ENCODE assay signal across 8 cellular contexts in the genomic region with DNA sequence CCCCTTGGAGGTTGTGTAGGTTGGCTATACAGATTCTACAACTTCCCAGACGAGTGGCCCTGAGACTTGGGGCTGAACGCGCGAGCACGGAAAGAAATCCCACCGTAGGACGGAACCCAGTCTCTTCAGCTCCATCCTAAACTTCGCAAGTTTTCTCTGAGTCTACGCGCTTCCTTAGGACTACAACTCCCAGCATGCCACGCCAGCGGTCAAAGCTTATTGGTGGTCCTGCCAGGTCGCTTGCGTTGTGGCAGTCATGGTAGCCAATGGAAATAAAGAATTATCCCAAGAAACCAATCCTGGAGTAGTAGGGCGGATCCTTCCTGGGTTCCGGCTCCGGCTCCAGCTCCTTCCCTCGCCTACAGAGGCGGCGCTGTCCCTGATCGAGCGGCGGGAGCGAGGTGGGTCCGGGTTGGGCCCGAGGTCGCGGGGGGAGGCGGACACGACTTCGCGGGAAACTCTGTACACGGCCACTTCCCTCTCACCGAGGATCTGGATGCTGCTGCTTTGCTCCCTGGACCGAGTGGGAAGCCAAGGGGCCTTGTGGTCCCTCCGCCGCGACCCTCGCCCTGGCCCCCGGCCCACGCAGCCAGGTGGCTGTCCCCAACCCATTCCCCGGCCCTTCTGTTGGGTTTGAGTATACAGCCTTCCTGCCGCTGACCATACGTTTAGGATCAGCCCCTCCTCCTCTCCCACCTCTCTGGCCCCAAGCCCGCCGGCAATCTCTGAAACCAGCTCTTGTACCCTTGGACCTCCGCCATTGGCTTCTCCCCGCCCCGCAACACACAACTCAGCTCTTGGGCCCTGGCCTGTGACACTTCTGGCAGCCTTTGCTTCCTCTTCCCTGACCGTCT. TPM values are rescaled to one million over a fixed set of nuclear protein-coding genes. Genes with fewer than 3 reads are reported as not detected.
DNase-seq lines count a peak whose midpoint lies in the region; FAIRE-seq and TF ChIP-seq lines count a peak whose summit lies in the region.

A gene with protein sequence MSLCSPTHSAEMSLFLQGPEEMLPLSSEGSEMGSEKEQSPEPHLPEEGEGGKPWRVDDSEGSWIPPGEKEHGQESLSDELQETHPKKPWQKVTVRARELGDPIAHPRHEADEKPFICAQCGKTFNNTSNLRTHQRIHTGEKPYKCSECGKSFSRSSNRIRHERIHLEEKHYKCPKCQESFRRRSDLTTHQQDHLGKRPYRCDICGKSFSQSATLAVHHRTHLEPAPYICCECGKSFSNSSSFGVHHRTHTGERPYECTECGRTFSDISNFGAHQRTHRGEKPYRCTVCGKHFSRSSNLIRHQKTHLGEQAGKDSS (plus strand): TSS at position 357 of the 854 bp plus-strand sequence. CDS start 3,046 bp downstream, outside the sequence.

- H3F3A ChIP-seq in Loucy (ENCODE audit: low read depth), result no peaks in the 10 kb centered on the region

- no peaks in the 10 kb centered on the region for H3K9me3 ChIP-seq in Loucy (ENCODE audit: insufficient read depth, low read depth, low read length)
- H3K9me3 ChIP-seq in stomach smooth muscle (ENCODE audit: control insufficient read depth in 2 of 2, low read length in 2 of 2), result peaks cover 0 to 3% of the 10 kb centered on the region in 2 donors

- H3K36me3 Mint-ChIP-seq in neural crest cell (ENCODE audit: low read depth), result peaks cover 25% of the 10 kb centered on the region

- FAIRE-seq in G401.6 (lab: Jason Lieb, UNC), result peak; percentile 98

- H3K4me3 ChIP-seq in H7 (ENCODE audit: insufficient read depth, low read depth, low read length), result peak within 1 kb of the TSS; percentile 81
- H3K4me3 ChIP-seq in Loucy (ENCODE audit: low read length, poor library complexity, severe bottlenecking), result peak within 1 kb of the TSS; percentile 89
- peak within 1 kb of the TSS; percentile 82 to 86 for H3K4me3 ChIP-seq in foreskin fibroblast (ENCODE audit: low read depth in 1 of 2, low read length in 2 of 2)
- peak within 1 kb of the TSS; percentile 82 to 96 for H3K4me3 ChIP-seq in stomach smooth muscle (ENCODE audit: low read length in 2 of 2)

- TF ChIP-seq CTCF in Loucy (conservative IDR thresholded peaks at IDR 0.05; ENCODE audit: low read length) (peak; percentile 43), foreskin fibroblast (IDR thresholded peaks at IDR 0.05; ENCODE audit: low read depth, low read length) (peak; percentile 50), neural crest cell (conservative IDR thresholded peaks at IDR 0.05) (peak; percentile 54)

- peak within 1 kb of the TSS; percentile 89 for H3K4me2 ChIP-seq in Loucy (ENCODE audit: low read depth, low read length, poor library complexity, severe bottlenecking)

- H3K79me2 ChIP-seq in Loucy (ENCODE audit: insufficient read depth, low read length), result peaks cover 28% of the 10 kb centered on the region

- no peaks in the 10 kb centered on the region for H3K9me2 ChIP-seq in Loucy (replicated peaks; ENCODE audit: low read depth, low read length)

- H3K4me3 Mint-ChIP-seq in neural crest cell, result peak within 1 kb of the TSS; percentile 93

- H4K20me1 ChIP-seq in Loucy (ENCODE audit: insufficient read depth, low read length, poor library complexity, severe bottlenecking), result peaks cover 18% of the 10 kb centered on the region

- peak within 1 kb of the TSS; percentile 3 for H3K27ac Mint-ChIP-seq in neural crest cell (ENCODE audit: unreplicated experiment)

- peak within 1 kb of the TSS; percentile 99 for H2AFZ ChIP-seq in Loucy (ENCODE audit: low read length)

- H3K27me3 Mint-ChIP-seq in neural crest cell (ENCODE audit: low read depth), result no peaks in the 10 kb centered on the region

- H3K9ac ChIP-seq in Loucy (ENCODE audit: low read depth, low read length, poor library complexity, severe bottlenecking) (peak within 1 kb of the TSS; percentile 88), stomach smooth muscle (ENCODE audit: low read length in 2 of 2) (peak within 1 kb of the TSS; percentile 79 to 94)

- DNase-seq in H7, result peak; percentile 98
- peak; percentile 95 for DNase-seq in SHP77 treated with DMSO at 0.1 percent for 48 hours (lab: John Stamatoyannopoulos, UW)
- peak; percentile 55 for DNase-seq in activated gamma-delta T cell (lab: John Stamatoyannopoulos, UW)
- peak; percentile 95 to 98 for DNase-seq in foreskin fibroblast
- peak; percentile 80 for DNase-seq in neural crest cell (ENCODE audit: low read depth, low spot score)

- H3K9me3 Mint-ChIP-seq in neural crest cell, result peaks cover 3% of the 10 kb centered on the region

- H3K4me1 ChIP-seq in Loucy (ENCODE audit: insufficient read depth, low read length, poor library complexity, severe bottlenecking), result peaks cover 27% of the 10 kb centered on the region
- peaks cover 8% of the 10 kb centered on the region for H3K4me1 ChIP-seq in stomach smooth muscle (ENCODE audit: control insufficient read depth, insufficient read depth, low read length)

- H3K36me3 ChIP-seq in H7 (replicated peaks; ENCODE audit: control insufficient read depth, insufficient read depth, low read length) (peaks cover 10% of the 10 kb centered on the region), Loucy (ENCODE audit: insufficient read depth, low read length) (no peaks in the 10 kb centered on the region; the same call in 1 of the 2 replicates), stomach smooth muscle (ENCODE audit: control insufficient read depth in 2 of 2, insufficient read depth in 2 of 2, low read length in 2 of 2) (peaks cover 17 to 28% of the 10 kb centered on the region in 2 donors)

- peaks cover 51% of the 10 kb centered on the region for H3K4me1 Mint-ChIP-seq in neural crest cell

- peak within 1 kb of the TSS; percentile 60 for H3K27ac ChIP-seq in stomach smooth muscle (ENCODE audit: low read length)

- H3K27me3 ChIP-seq in H7 (ENCODE audit: control insufficient read depth, insufficient read depth, low read length) (no peaks in the 10 kb centered on the region; the same call in 1 of the 2 replicates), Loucy (ENCODE audit: insufficient read depth, low read length, poor library complexity, severe bottlenecking) (no peaks in the 10 kb centered on the region), stomach smooth muscle (ENCODE audit: control insufficient read depth in 1 of 2, insufficient read depth in 2 of 2, low read length in 2 of 2) (no peaks in the 10 kb centered on the region)

RNA-seq across cellular contexts. Expression of the gene that starts here (rescaled TPM):
- total RNA-seq in H7 (2014; rRNA removed; shearing (Covaris generic)), result 30.4 and 33.5 TPM in 2 replicates
- total RNA-seq in neural crest cell, result 19.1 TPM in 2 replicates

Comparison
In these comparisons a context has a peak if more than half of its experiments do, and no peak if none do; other contexts are left out.
1. Peak in every context shown above with its lines: DNase-seq, H3K4me3 ChIP-seq and H3K27ac ChIP-seq.